Comparison of ENCODE assay signal across 8 cellular contexts in the genomic region with DNA sequence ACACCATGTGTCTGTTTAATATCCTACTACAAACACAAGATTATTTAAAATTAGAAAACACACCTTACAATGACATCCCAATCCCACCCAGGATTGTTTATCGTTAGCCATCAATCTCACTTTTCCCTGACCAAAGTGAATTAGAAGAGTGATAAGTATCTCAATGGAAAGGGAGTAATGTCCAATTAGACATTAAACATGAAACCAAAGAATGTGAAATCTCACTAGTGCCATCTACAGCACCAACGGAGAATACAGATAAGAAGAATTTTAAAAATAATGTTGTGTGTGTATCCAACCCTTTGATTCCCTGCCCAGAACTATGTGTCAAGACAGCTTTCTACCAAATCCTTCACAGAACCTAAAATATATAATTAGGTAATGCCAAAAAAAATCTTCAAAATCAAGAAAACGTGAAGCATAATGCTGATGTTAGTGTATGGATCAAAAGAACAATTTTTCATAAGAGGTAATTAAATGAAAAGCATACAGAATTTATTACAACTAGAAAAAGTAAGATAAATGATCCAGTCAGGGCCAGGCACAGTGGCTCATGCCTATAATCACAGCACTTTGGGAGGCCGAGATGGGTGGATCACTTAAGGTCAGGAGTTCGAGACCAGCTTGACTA.
DNase-seq lines count a peak whose midpoint lies in the region; ATAC-seq and TF ChIP-seq lines count a peak whose summit lies in the region.

No MANE protein-coding gene starts in this region.

- H3K27ac ChIP-seq in GM23248 = no peak overlapping the region
- H3K27ac ChIP-seq in Peyer's patch = no peak overlapping the region
- H3K27ac ChIP-seq in stomach = no peak overlapping the region

- no peaks in the 10 kb centered on the region for H4K20me1 ChIP-seq in GM23248 (ENCODE audit: insufficient read depth)

- TF ChIP-seq EP300 in stomach (IDR thresholded peaks at IDR 0.05) = no peak

- WGBS in GM23248 (ENCODE audit: low coverage in 1 of 2, low lambda C conversion rate in 2 of 2, missing lambda C conversion rate in 2 of 2), 2 experiments = 68 to 75% methylated on average over 5 of the region's 5 CpGs
- 45 to 63% (median 59%) methylated on average over 4 to 5 of the region's 5 CpGs for WGBS in stomach, 5 donors

- H3K36me3 ChIP-seq in BE2C = no peaks in the 10 kb centered on the region
- no peaks in the 10 kb centered on the region for H3K36me3 ChIP-seq in GM23248 (ENCODE audit: low read depth)
- no peaks in the 10 kb centered on the region for H3K36me3 ChIP-seq in Peyer's patch
- peaks cover 0 to 4% (median 0%) of the 10 kb centered on the region in 4 donors for H3K36me3 ChIP-seq in stomach

- peaks cover 2% of the 10 kb centered on the region for H3K4me1 ChIP-seq in BE2C
- 0 out of 2 replicates have a peak, but pooled peaks cover 8% of the 10 kb centered on the region for H3K4me1 ChIP-seq in GM23248 (ENCODE audit: insufficient read depth)
- peaks cover 0 to 9% (median 0%) of the 10 kb centered on the region in 4 donors for H3K4me1 ChIP-seq in Peyer's patch
- H3K4me1 ChIP-seq in stomach = no peaks in the 10 kb centered on the region

- H3K4me3 ChIP-seq in BE2C (ENCODE audit: low read depth, low read length) (no peak overlapping the region), GM23248 (no peak overlapping the region), Peyer's patch (no peak overlapping the region), foreskin fibroblast (ENCODE audit: low read depth in 1 of 2, low read length in 2 of 2) (no peak overlapping the region), stomach (no peak overlapping the region)

- no peaks in the 10 kb centered on the region for H3K79me2 ChIP-seq in GM23248 (ENCODE audit: insufficient read depth)

- no peaks in the 10 kb centered on the region for H3K9me2 ChIP-seq in GM23248 (ENCODE audit: insufficient read depth)

- no peaks in the 10 kb centered on the region for H3F3A ChIP-seq in GM23248 (ENCODE audit: insufficient read depth)

- no peak overlapping the region for H2AFZ ChIP-seq in GM23248

- in situ Hi-C loops in GM23248 (cut with MboI) = loop anchor here (25.0 kb wide), 1 partner anchor 604 kb away; no protein-coding TSS in a partner anchor

- TF ChIP-seq POLR2A in Peyer's patch (IDR thresholded peaks at IDR 0.05) = no peak
- TF ChIP-seq POLR2A in stomach (IDR thresholded peaks at IDR 0.05) = no peak

- no peak for ATAC-seq in GM21526 (IDR thresholded peaks at IDR 0.05; ENCODE audit: low FRiP score, unreplicated experiment)
- ATAC-seq in GM21576 (IDR thresholded peaks at IDR 0.05; ENCODE audit: unreplicated experiment) = no peak
- no peak for ATAC-seq in GM21447 (IDR thresholded peaks at IDR 0.05; ENCODE audit: unreplicated experiment)

- no peak overlapping the region for H3K9ac ChIP-seq in GM23248

- H3K4me2 ChIP-seq in GM23248 (ENCODE audit: unreplicated experiment) = no peak overlapping the region

- H3K9me3 ChIP-seq in BE2C (no peaks in the 10 kb centered on the region), GM23248 (ENCODE audit: low read depth) (no peaks in the 10 kb centered on the region), Peyer's patch (no peaks in the 10 kb centered on the region), stomach (no peaks in the 10 kb centered on the region)

- DNase-seq in BE2C (no peak), GM23248 (peak; percentile 75), Peyer's patch (no peak), foreskin fibroblast (peak; percentile 33 to 70), stomach (no peak)

- TF ChIP-seq CTCF in BE2C (IDR thresholded peaks at IDR 0.05; ENCODE audit: low read depth, low read length) (peak; percentile 64), Peyer's patch (IDR thresholded peaks at IDR 0.05) (peak in 4 of 6 experiments; percentile 32 to 75 (median 65)), foreskin fibroblast (IDR thresholded peaks at IDR 0.05; ENCODE audit: low read depth, low read length) (peak; percentile 47), stomach (IDR thresholded peaks at IDR 0.05) (peak in 4 of 7 experiments; percentile 16 to 34 (median 29))

- H3K27me3 ChIP-seq in BE2C (no peaks in the 10 kb centered on the region), GM23248 (replicated peaks; ENCODE audit: insufficient read depth) (no peaks in the 10 kb centered on the region), Peyer's patch (no peaks in the 10 kb centered on the region), stomach (no peaks in the 10 kb centered on the region)

- intact Hi-C loops in stomach (cut with DNase I; ENCODE audit: low total_unique reads) = no loop called here

Comparison
In these comparisons a context has a peak if more than half of its experiments do, and no peak if none do; other contexts are left out.
1. DNase-seq: peak in GM23248 (single experiment) and foreskin fibroblast (2 of 2); none in BE2C (single experiment), Peyer's patch (0 of 3) and stomach (single experiment).
2. Peak in every context shown above with its lines, with median percentiles within 50 percentile points of each other: CTCF ChIP-seq.